1 cellular context compared by ENCODE assay signal in the genomic region with DNA sequence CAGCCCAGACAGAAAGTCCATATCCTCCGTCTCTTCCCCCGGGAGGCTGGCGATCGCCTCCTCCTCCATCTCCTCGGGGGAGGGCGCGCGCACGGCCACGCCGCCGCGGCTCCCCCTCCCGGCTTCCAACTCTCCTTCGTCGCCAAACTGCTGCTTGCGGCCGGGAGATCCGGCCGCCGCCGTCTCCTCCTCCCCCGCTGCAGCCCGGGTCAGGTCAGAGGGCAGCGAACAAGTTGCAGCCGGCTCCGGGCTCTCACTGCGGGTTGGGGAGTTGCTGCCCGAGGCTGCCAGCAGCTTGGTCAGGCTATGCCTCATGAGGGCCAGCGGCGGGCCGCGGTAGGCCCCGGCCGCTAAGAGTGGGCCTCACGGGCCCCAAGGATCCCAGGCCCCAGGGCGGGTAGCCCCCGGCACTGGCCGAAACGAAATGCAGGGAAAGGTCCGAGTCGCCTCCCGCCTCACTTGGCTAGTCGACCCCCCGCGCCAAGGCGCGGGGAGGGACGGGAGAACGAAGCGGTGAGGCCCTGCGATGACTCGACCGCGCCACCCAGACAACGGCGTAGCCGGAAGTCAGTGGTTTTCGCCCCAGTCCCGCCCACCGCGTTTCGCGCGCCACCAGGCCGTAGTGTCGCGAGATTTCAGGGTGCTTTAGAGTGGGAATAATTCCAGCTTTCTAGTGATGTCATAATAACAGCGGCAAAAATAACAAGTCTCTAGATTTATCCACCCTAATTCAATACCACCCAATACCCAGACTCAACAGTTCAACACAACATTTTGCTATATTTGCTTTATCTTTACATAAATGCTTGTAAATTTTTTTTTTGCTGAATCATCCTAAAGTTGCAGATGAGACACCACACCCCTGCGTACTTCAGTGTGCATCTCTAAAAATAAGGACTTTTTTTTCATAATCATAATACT.
TF ChIP-seq lines count a peak whose summit lies in the region.

A gene with protein sequence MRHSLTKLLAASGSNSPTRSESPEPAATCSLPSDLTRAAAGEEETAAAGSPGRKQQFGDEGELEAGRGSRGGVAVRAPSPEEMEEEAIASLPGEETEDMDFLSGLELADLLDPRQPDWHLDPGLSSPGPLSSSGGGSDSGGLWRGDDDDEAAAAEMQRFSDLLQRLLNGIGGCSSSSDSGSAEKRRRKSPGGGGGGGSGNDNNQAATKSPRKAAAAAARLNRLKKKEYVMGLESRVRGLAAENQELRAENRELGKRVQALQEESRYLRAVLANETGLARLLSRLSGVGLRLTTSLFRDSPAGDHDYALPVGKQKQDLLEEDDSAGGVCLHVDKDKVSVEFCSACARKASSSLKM (minus strand): TSS at position 569 of the 921 bp plus-strand sequence. CDS start 254 bp downstream, at position 315.

TF ChIP-seq in HepG2, 621 proteins besides CTCF, POLR2A, EP300 and RAD21 (continued from another document and continues in another):
- TF ChIP-seq TCF7L2 (IDR thresholded peaks at IDR 0.05; ENCODE audit: low read depth, low read length) (no peak), GABPB1 (CRISPR knock-in tag; IDR thresholded peaks at IDR 0.05) (peak; percentile 95), ZNF773 (CRISPR knock-in tag; IDR thresholded peaks at IDR 0.05; ENCODE audit: borderline replicate concordance) (peak; percentile 34; the same call in 1 of the 2 replicates), MTF2 (CRISPR knock-in tag; IDR thresholded peaks at IDR 0.05; ENCODE audit: borderline replicate concordance) (no peak), TOE1 (CRISPR knock-in tag; IDR thresholded peaks at IDR 0.05) (no peak), FOXO1 (CRISPR knock-in tag; IDR thresholded peaks at IDR 0.05) (peak; percentile 27; the same call in 1 of the 2 replicates), CCAR2 (optimal IDR thresholded peaks at IDR 0.05; ENCODE audit: low read depth, low read length) (no peak), RFXANK (CRISPR knock-in tag; IDR thresholded peaks at IDR 0.05) (no peak), POLR2G (IDR thresholded peaks at IDR 0.05; ENCODE audit: low read depth, low read length) (peak; percentile 97), CBFB (CRISPR knock-in tag; IDR thresholded peaks at IDR 0.05) (0 out of 2 replicates have a peak, but pooled peaks have one; percentile 53), ZNF777 (CRISPR knock-in tag; IDR thresholded peaks at IDR 0.05) (no peak), SALL1 (CRISPR knock-in tag; IDR thresholded peaks at IDR 0.05) (no peak; the same call in none of the 2 replicates), KLF15 (CRISPR knock-in tag; IDR thresholded peaks at IDR 0.05; ENCODE audit: borderline replicate concordance) (0 out of 2 replicates have a peak, but pooled peaks have one; percentile 80), ZKSCAN1 (IDR thresholded peaks at IDR 0.05; ENCODE audit: low read length) (no peak), CBX2 (IDR thresholded peaks at IDR 0.05; ENCODE audit: low read depth, low read length) (no peak), CBX2 (CRISPR knock-in tag; IDR thresholded peaks at IDR 0.05; ENCODE audit: low read depth) (no peak), AGO2 (optimal IDR thresholded peaks at IDR 0.05; ENCODE audit: low read depth, low read length) (peak; percentile 96), ZNF232 (CRISPR knock-in tag; IDR thresholded peaks at IDR 0.05; ENCODE audit: borderline replicate concordance) (peak; percentile 43; the same call in 1 of the 2 replicates), HNRNPH1 (optimal IDR thresholded peaks at IDR 0.05; ENCODE audit: low read depth, low read length) (no peak), NFE2 (CRISPR knock-in tag; IDR thresholded peaks at IDR 0.05) (peak; percentile 13; the same call in 1 of the 2 replicates), ZNF510 (CRISPR knock-in tag; IDR thresholded peaks at IDR 0.05; ENCODE audit: low read depth) (peak; percentile 87; the same call in 1 of the 2 replicates), ZNF33B (CRISPR knock-in tag; IDR thresholded peaks at IDR 0.05) (0 out of 2 replicates have a peak, but pooled peaks have one; percentile 60), ZNF556 (CRISPR knock-in tag; IDR thresholded peaks at IDR 0.05; ENCODE audit: borderline replicate concordance) (peak; percentile 38; the same call in 1 of the 2 replicates), ZNF547 (CRISPR knock-in tag; IDR thresholded peaks at IDR 0.05) (no peak), ZSCAN20 (CRISPR knock-in tag; IDR thresholded peaks at IDR 0.05; ENCODE audit: borderline replicate concordance) (peak; percentile 40; the same call in 1 of the 2 replicates), ZNF180 (CRISPR knock-in tag; IDR thresholded peaks at IDR 0.05; ENCODE audit: borderline replicate concordance, low read depth) (no peak), RCOR2 (CRISPR knock-in tag; IDR thresholded peaks at IDR 0.05) (no peak), SYNCRIP (IDR thresholded peaks at IDR 0.05; ENCODE audit: insufficient read depth, low read depth, low read length) (no peak), ZNF101 (CRISPR knock-in tag; IDR thresholded peaks at IDR 0.05; ENCODE audit: borderline replicate concordance, low read depth) (no peak), MED8 (CRISPR knock-in tag; IDR thresholded peaks at IDR 0.05; ENCODE audit: insufficient replicate concordance) (peak; percentile 69), ZNF878 (CRISPR knock-in tag; IDR thresholded peaks at IDR 0.05) (0 out of 2 replicates have a peak, but pooled peaks have one; percentile 57), ZNF121 (CRISPR knock-in tag; IDR thresholded peaks at IDR 0.05) (no peak), POLR2AphosphoS2 (IDR thresholded peaks at IDR 0.05; ENCODE audit: low read depth, low read length) (no peak), ZBTB7B (CRISPR knock-in tag; IDR thresholded peaks at IDR 0.05) (peak; percentile 40; the same call in 1 of the 2 replicates), PAX8 (CRISPR knock-in tag; IDR thresholded peaks at IDR 0.05; ENCODE audit: borderline replicate concordance) (0 out of 2 replicates have a peak, but pooled peaks have one; percentile 25)
- TF ChIP-seq, protein P1, sequence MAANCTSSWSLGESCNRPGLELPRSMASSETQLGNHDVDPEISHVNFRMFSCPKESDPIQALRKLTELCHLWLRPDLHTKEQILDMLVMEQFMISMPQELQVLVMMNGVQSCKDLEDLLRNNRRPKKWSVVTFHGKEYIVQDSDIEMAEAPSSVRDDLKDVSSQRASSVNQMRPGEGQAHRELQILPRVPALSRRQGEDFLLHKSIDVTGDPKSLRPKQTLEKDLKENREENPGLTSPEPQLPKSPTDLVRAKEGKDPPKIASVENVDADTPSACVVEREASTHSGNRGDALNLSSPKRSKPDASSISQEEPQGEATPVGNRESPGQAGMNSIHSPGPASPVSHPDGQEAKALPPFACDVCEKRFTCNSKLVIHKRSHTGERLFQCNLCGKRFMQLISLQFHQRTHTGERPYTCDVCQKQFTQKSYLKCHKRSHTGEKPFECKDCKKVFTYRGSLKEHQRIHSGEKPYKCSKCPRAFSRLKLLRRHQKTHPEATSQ (CRISPR knock-in tag; IDR thresholded peaks at IDR 0.05; ENCODE audit: borderline replicate concordance), result no peak
- TF ChIP-seq, protein P2, sequence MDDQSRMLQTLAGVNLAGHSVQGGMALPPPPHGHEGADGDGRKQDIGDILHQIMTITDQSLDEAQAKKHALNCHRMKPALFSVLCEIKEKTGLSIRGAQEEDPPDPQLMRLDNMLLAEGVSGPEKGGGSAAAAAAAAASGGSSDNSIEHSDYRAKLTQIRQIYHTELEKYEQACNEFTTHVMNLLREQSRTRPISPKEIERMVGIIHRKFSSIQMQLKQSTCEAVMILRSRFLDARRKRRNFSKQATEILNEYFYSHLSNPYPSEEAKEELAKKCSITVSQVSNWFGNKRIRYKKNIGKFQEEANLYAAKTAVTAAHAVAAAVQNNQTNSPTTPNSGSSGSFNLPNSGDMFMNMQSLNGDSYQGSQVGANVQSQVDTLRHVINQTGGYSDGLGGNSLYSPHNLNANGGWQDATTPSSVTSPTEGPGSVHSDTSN (CRISPR knock-in tag; IDR thresholded peaks at IDR 0.05; ENCODE audit: borderline replicate concordance), result peak; percentile 22; the same call in 1 of the 2 replicates
- TF ChIP-seq, protein P3, sequence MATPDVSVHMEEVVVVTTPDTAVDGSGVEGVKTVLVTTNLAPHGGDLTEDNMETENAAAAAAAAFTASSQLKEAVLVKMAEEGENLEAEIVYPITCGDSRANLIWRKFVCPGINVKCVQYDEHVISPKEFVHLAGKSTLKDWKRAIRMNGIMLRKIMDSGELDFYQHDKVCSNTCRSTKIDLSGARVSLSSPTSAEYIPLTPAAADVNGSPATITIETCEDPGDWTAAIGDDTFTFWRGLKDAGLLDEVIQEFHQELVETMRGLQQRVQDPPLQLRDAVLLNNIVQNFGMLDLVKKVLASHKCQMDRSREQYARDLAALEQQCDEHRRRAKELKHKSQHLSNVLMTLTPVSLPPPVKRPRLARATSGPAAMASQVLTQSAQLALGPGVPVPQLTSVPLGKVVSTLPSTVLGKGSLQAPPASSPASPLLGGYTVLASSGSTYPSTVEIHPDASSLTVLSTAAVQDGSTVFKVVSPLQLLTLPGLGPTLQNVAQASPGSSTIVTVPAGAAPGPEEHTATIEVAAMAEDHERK (CRISPR knock-in tag; IDR thresholded peaks at IDR 0.05; ENCODE audit: low read depth), result peak; percentile 63
- TF ChIP-seq, protein P4, sequence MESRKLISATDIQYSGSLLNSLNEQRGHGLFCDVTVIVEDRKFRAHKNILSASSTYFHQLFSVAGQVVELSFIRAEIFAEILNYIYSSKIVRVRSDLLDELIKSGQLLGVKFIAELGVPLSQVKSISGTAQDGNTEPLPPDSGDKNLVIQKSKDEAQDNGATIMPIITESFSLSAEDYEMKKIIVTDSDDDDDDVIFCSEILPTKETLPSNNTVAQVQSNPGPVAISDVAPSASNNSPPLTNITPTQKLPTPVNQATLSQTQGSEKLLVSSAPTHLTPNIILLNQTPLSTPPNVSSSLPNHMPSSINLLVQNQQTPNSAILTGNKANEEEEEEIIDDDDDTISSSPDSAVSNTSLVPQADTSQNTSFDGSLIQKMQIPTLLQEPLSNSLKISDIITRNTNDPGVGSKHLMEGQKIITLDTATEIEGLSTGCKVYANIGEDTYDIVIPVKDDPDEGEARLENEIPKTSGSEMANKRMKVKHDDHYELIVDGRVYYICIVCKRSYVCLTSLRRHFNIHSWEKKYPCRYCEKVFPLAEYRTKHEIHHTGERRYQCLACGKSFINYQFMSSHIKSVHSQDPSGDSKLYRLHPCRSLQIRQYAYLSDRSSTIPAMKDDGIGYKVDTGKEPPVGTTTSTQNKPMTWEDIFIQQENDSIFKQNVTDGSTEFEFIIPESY (CRISPR knock-in tag; IDR thresholded peaks at IDR 0.05), result no peak; the same call in 1 of the 2 replicates
- TF ChIP-seq, protein P5, sequence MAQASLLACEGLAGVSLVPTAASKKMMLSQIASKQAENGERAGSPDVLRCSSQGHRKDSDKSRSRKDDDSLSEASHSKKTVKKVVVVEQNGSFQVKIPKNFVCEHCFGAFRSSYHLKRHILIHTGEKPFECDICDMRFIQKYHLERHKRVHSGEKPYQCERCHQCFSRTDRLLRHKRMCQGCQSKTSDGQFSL (CRISPR knock-in tag; IDR thresholded peaks at IDR 0.05), result no peak
- TF ChIP-seq, protein P6, sequence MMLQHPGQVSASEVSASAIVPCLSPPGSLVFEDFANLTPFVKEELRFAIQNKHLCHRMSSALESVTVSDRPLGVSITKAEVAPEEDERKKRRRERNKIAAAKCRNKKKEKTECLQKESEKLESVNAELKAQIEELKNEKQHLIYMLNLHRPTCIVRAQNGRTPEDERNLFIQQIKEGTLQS (CRISPR knock-in tag; IDR thresholded peaks at IDR 0.05), result no peak
- TF ChIP-seq, protein P7, sequence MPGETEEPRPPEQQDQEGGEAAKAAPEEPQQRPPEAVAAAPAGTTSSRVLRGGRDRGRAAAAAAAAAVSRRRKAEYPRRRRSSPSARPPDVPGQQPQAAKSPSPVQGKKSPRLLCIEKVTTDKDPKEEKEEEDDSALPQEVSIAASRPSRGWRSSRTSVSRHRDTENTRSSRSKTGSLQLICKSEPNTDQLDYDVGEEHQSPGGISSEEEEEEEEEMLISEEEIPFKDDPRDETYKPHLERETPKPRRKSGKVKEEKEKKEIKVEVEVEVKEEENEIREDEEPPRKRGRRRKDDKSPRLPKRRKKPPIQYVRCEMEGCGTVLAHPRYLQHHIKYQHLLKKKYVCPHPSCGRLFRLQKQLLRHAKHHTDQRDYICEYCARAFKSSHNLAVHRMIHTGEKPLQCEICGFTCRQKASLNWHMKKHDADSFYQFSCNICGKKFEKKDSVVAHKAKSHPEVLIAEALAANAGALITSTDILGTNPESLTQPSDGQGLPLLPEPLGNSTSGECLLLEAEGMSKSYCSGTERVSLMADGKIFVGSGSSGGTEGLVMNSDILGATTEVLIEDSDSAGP (CRISPR knock-in tag; IDR thresholded peaks at IDR 0.05; ENCODE audit: borderline replicate concordance), result no peak; the same call in 1 of the 2 replicates
- TF ChIP-seq, protein P8, sequence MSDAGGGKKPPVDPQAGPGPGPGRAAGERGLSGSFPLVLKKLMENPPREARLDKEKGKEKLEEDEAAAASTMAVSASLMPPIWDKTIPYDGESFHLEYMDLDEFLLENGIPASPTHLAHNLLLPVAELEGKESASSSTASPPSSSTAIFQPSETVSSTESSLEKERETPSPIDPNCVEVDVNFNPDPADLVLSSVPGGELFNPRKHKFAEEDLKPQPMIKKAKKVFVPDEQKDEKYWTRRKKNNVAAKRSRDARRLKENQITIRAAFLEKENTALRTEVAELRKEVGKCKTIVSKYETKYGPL (CRISPR knock-in tag; IDR thresholded peaks at IDR 0.05), result 0 out of 2 replicates have a peak, but pooled peaks have one; percentile 60
- TF ChIP-seq, protein P9, sequence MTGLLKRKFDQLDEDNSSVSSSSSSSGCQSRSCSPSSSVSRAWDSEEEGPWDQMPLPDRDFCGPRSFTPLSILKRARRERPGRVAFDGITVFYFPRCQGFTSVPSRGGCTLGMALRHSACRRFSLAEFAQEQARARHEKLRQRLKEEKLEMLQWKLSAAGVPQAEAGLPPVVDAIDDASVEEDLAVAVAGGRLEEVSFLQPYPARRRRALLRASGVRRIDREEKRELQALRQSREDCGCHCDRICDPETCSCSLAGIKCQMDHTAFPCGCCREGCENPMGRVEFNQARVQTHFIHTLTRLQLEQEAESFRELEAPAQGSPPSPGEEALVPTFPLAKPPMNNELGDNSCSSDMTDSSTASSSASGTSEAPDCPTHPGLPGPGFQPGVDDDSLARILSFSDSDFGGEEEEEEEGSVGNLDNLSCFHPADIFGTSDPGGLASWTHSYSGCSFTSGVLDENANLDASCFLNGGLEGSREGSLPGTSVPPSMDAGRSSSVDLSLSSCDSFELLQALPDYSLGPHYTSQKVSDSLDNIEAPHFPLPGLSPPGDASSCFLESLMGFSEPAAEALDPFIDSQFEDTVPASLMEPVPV (CRISPR knock-in tag; IDR thresholded peaks at IDR 0.05), result peak; percentile 48; the same call in 1 of the 2 replicates
- TF ChIP-seq, protein P10, sequence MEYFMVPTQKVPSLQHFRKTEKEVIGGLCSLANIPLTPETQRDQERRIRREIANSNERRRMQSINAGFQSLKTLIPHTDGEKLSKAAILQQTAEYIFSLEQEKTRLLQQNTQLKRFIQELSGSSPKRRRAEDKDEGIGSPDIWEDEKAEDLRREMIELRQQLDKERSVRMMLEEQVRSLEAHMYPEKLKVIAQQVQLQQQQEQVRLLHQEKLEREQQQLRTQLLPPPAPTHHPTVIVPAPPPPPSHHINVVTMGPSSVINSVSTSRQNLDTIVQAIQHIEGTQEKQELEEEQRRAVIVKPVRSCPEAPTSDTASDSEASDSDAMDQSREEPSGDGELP (IDR thresholded peaks at IDR 0.05; ENCODE audit: borderline replicate concordance, low read depth), result no peak
- TF ChIP-seq, protein P11, sequence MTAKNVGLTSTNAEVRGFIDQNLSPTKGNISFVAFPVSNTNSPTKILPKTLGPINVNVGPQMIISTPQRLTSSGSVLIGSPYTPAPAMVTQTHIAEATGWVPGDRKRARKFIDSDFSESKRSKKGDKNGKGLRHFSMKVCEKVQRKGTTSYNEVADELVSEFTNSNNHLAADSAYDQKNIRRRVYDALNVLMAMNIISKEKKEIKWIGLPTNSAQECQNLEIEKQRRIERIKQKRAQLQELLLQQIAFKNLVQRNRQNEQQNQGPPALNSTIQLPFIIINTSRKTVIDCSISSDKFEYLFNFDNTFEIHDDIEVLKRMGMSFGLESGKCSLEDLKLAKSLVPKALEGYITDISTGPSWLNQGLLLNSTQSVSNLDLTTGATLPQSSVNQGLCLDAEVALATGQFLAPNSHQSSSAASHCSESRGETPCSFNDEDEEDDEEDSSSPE (CRISPR knock-in tag; IDR thresholded peaks at IDR 0.05), result peak; percentile 97
